16 cellular contexts compared by ENCODE assay signal in genomic region chr19:18875726-18876125, GRCh38. TPM values are rescaled to one million over a fixed set of nuclear protein-coding genes. Genes with fewer than 3 reads are reported as not detected.
"Had no signal": no experiment of that assay in that cellular context is flagged by ENCODE, and none has a peak within 500 bp of the region (broad histone marks: within the 10 kb centered on the region; RNA-seq: fewer than 3 reads in every experiment).

No MANE protein-coding gene starts in this region.

- H3K4me1 ChIP-seq: prostate gland, right lobe of liver had no signal

- H3K27me3 ChIP-seq: right lobe of liver had no signal

- ATAC-seq: activated naive CD8-positive, alpha-beta T cell treated with anti-CD3 and anti-CD28 coated beads, Interleukin-2, amount 50 U/mL, for 24 hours; natural killer cell; right lobe of liver; stimulated activated naive B cell treated with anti-CD40 and anti-IgM and Interleukin-4, amounts not matched to agents 10 μg/mL and 1 μg/mL and 100 μg/mL, for 72 hours had no signal

- H3K36me3 ChIP-seq: prostate gland, right lobe of liver, spleen, transverse colon had no signal

- H3K4me3 ChIP-seq: coronary artery, prostate gland, right lobe of liver, spleen, transverse colon had no signal

- H3K9me3 ChIP-seq: prostate gland, right lobe of liver, transverse colon had no signal

- H3K27ac ChIP-seq: coronary artery, epithelial cell of prostate, prostate gland, right lobe of liver, spleen, transverse colon had no signal

- DNase-seq: activated CD4-positive, alpha-beta memory T cell treated with anti-CD3 and anti-CD28 coated beads, Interleukin-2, amount 10 ng/mL, durations not matched to agents 7 days and 5 days; activated naive CD4-positive, alpha-beta T cell treated with Interleukin-2 at 50 U/mL for 16 hours; activated naive CD8-positive, alpha-beta T cell treated with anti-CD3 and anti-CD28 coated beads, Interleukin-2, amount 50 U/mL, for 24 hours; caudate nucleus; effector memory CD4-positive, alpha-beta T cell; glutamatergic neuron; natural killer cell; right lobe of liver; spleen; stimulated activated CD4-positive, alpha-beta T cell treated with anti-CD3 and anti-CD28 coated beads, Interleukin-2, amount 100 ng/mL, for 24 hours; stimulated activated naive B cell treated with anti-CD40 and anti-IgM and Interleukin-4, amounts not matched to agents 10 μg/mL and 1 μg/mL and 100 μg/mL, for 72 hours; substantia nigra; transverse colon had no signal

RNA-seq across cellular contexts. Expression of gene CERS1, which starts 20.2 kb away (rescaled TPM):
- total RNA-seq: activated CD4-positive, alpha-beta memory T cell treated with anti-CD3 and anti-CD28 coated beads, Interleukin-2, amount 10 ng/mL, durations not matched to agents 7 days and 5 days; natural killer cell; right lobe of liver; transverse colon had no signal
